Comparison of ENCODE assay signal across 1 cellular context in genomic region chr16:81817296-81817695, GRCh38.
TF ChIP-seq lines count a peak whose summit lies in the region.

No MANE protein-coding gene starts in this region.

TF ChIP-seq in HepG2, 621 proteins besides CTCF, POLR2A, EP300 and RAD21 (continued from another document):
- TF ChIP-seq ZNF816 (CRISPR knock-in tag; IDR thresholded peaks at IDR 0.05; ENCODE audit: borderline replicate concordance), result no peak
- TF ChIP-seq ZHX2 (IDR thresholded peaks at IDR 0.05; ENCODE audit: low read depth), result no peak
- no peak for TF ChIP-seq ZHX2 (CRISPR knock-in tag; IDR thresholded peaks at IDR 0.05; ENCODE audit: borderline replicate concordance)
- TF ChIP-seq ZNF30 (CRISPR knock-in tag; IDR thresholded peaks at IDR 0.05), result no peak
- TF ChIP-seq ZSCAN21 (CRISPR knock-in tag; IDR thresholded peaks at IDR 0.05; ENCODE audit: borderline replicate concordance), result no peak
- no peak for TF ChIP-seq ZNF326 (CRISPR knock-in tag; IDR thresholded peaks at IDR 0.05; ENCODE audit: borderline replicate concordance)
- TF ChIP-seq CERS6 (CRISPR knock-in tag; IDR thresholded peaks at IDR 0.05), result no peak
- TF ChIP-seq RBAK (CRISPR knock-in tag; IDR thresholded peaks at IDR 0.05), result no peak
- TF ChIP-seq ZNF790 (CRISPR knock-in tag; IDR thresholded peaks at IDR 0.05; ENCODE audit: borderline replicate concordance), result no peak
- TF ChIP-seq THAP8 (CRISPR knock-in tag; IDR thresholded peaks at IDR 0.05; ENCODE audit: borderline replicate concordance), result no peak
- no peak for TF ChIP-seq SETDB1 (CRISPR knock-in tag; IDR thresholded peaks at IDR 0.05; ENCODE audit: borderline replicate concordance)
- TF ChIP-seq ZNF792 (CRISPR knock-in tag; IDR thresholded peaks at IDR 0.05), result no peak
- TF ChIP-seq ZNF367 (CRISPR knock-in tag; IDR thresholded peaks at IDR 0.05; ENCODE audit: borderline replicate concordance), result no peak
- no peak for TF ChIP-seq ZFP90 (CRISPR knock-in tag; IDR thresholded peaks at IDR 0.05; ENCODE audit: borderline replicate concordance)
- TF ChIP-seq ZNF329 (CRISPR knock-in tag; IDR thresholded peaks at IDR 0.05; ENCODE audit: low read depth), result no peak
